ENCODE assay signal across 8 cellular contexts in genomic region chr16:70065746-70066658, GRCh38. TPM values are rescaled to one million over a fixed set of nuclear protein-coding genes. Genes with fewer than 3 reads are reported as not detected.
DNase-seq lines count a peak whose midpoint lies in the region; ATAC-seq and TF ChIP-seq lines count a peak whose summit lies in the region.
"Not testable (repeated sequence)": the region's sequence is repeated elsewhere in the genome, so short reads cannot be mapped to it uniquely, and the experiment has no call there.

No MANE protein-coding gene starts in this region.

- not testable (repeated sequence) for H3K27me3 ChIP-seq in trophoblast cell (ENCODE audit: insufficient read depth, low read length); transverse colon

- TF ChIP-seq POLR2A in GM15510 (IDR thresholded peaks at IDR 0.05; ENCODE audit: borderline replicate concordance, extremely low read depth, insufficient read length) = peak; percentile 29
- TF ChIP-seq POLR2A in transverse colon (IDR thresholded peaks at IDR 0.05) = peak; percentile 91

- peak; percentile 85 for ATAC-seq in HG02870 (IDR thresholded peaks at IDR 0.05; ENCODE audit: unreplicated experiment)
- peak; percentile 96 for ATAC-seq in activated naive CD8-positive, alpha-beta T cell treated with anti-CD3 and anti-CD28 coated beads, Interleukin-2, amount 50 U/mL, for 24 hours

- H3K27ac Mint-ChIP-seq in activated naive CD8-positive, alpha-beta T cell treated with anti-CD3 and anti-CD28 coated beads, Interleukin-2, amount 50 U/mL, for 24 hours = peak overlapping the region; percentile 69

- in situ Hi-C loops in transverse colon (cut with MboI; ENCODE audit: low pct_ligation_motif_present in 1 of 4, low pct_unique_long_range_greater_than_20kb in 1 of 4, low sequenced_read_pairs in 3 of 4) = not testable (repeated sequence)

- H4K12ac ChIP-seq in trophoblast cell (ENCODE audit: low read depth, low read length) = peak overlapping the region; percentile 75

- TF ChIP-seq EP300 in transverse colon (IDR thresholded peaks at IDR 0.05; ENCODE audit: low read depth) = not testable (repeated sequence)

- peak overlapping the region; percentile 100 for H3K4me2 ChIP-seq in trophoblast cell (ENCODE audit: low read length)

- peak overlapping the region; percentile 96 for H4K91ac ChIP-seq in trophoblast cell (ENCODE audit: low read depth, low read length)

- not testable (repeated sequence) for H3K9me3 ChIP-seq in trophoblast cell (ENCODE audit: insufficient read depth, low read depth, low read length); transverse colon

- peak overlapping the region; percentile 88 for H3K18ac ChIP-seq in trophoblast cell (ENCODE audit: low read length)

- H3K79me2 ChIP-seq in trophoblast cell (ENCODE audit: control insufficient read depth, insufficient read depth, low read length, poor library complexity) = not testable (repeated sequence)

- H2BK12ac ChIP-seq in trophoblast cell (ENCODE audit: low read length) = not testable (repeated sequence)

- H3K9me3 Mint-ChIP-seq in activated naive CD8-positive, alpha-beta T cell treated with anti-CD3 and anti-CD28 coated beads, Interleukin-2, amount 50 U/mL, for 24 hours = not testable (repeated sequence)

- H3K4ac ChIP-seq in trophoblast cell (ENCODE audit: low read depth, low read length) = peak overlapping the region; percentile 96

- H3K27ac ChIP-seq in trophoblast cell (ENCODE audit: low read depth, low read length) = peak overlapping the region; percentile 59
- H3K27ac ChIP-seq in transverse colon = peak overlapping the region; percentile 90 to 96 (median 92)

- intact Hi-C loops in cardiac septum (cut with DNase I); transverse colon (cut with DNase I; ENCODE audit: low total_unique reads): not testable (repeated sequence)

- not testable (repeated sequence) for H3K27me3 Mint-ChIP-seq in activated naive CD8-positive, alpha-beta T cell treated with anti-CD3 and anti-CD28 coated beads, Interleukin-2, amount 50 U/mL, for 24 hours

- peak overlapping the region; percentile 83 for H2BK120ac ChIP-seq in trophoblast cell (ENCODE audit: insufficient read depth, low read length, poor library complexity)

- H2AK5ac ChIP-seq in trophoblast cell (ENCODE audit: low read length) = peak overlapping the region; percentile 53

- peak overlapping the region; percentile 76 for H4K8ac ChIP-seq in trophoblast cell (ENCODE audit: low read depth, low read length)

- H2AFZ ChIP-seq in trophoblast cell (ENCODE audit: insufficient read depth, low read length, poor library complexity) = peak overlapping the region; percentile 78

- peaks cover 11% of the 10 kb centered on the region for H3K4me1 Mint-ChIP-seq in activated naive CD8-positive, alpha-beta T cell treated with anti-CD3 and anti-CD28 coated beads, Interleukin-2, amount 50 U/mL, for 24 hours

- not testable (repeated sequence) for H3K23ac ChIP-seq in trophoblast cell (ENCODE audit: low read length)

- not testable (repeated sequence) for TF ChIP-seq CTCF in transverse colon (IDR thresholded peaks at IDR 0.05)

- WGBS in trophoblast cell (ENCODE audit: extremely low coverage, insufficient coverage, insufficient read length) = no CpG with 5 or more reads among the region's 62 CpGs
- WGBS in transverse colon (ENCODE audit: low coverage in 1 of 2), 2 donors = 1 to 3% methylated on average over 7 to 28 of the region's 62 CpGs

- not testable (repeated sequence) for H3K4me1 ChIP-seq in trophoblast cell (ENCODE audit: control insufficient read depth in 1 of 2, insufficient read depth in 2 of 2, low read length in 2 of 2)
- peaks cover 0 to 38% (median 18%) of the 10 kb centered on the region in 4 donors for H3K4me1 ChIP-seq in transverse colon

- peak; percentile 85 for DNase-seq in NCI-H1436 (lab: John Stamatoyannopoulos, UW)
- peak; percentile 41 to 76 for DNase-seq in SW 1271 (lab: John Stamatoyannopoulos, UW)
- DNase-seq in activated naive CD8-positive, alpha-beta T cell treated with anti-CD3 and anti-CD28 coated beads, Interleukin-2, amount 50 U/mL, for 24 hours = peak; percentile 92
- DNase-seq in cardiac septum (ENCODE audit: low spot score) = peak; percentile 92
- DNase-seq in trophoblast cell = peak; percentile 90 to 94
- DNase-seq in transverse colon = peak; percentile 96

- peak overlapping the region; percentile 85 for H3K4me3 ChIP-seq in trophoblast cell (ENCODE audit: low read depth, low read length)
- H3K4me3 ChIP-seq in transverse colon = peak overlapping the region; percentile 60 to 82 (median 72)

- not testable (repeated sequence) for H3K36me3 Mint-ChIP-seq in activated naive CD8-positive, alpha-beta T cell treated with anti-CD3 and anti-CD28 coated beads, Interleukin-2, amount 50 U/mL, for 24 hours (ENCODE audit: low read depth)

- H3K4me3 Mint-ChIP-seq in activated naive CD8-positive, alpha-beta T cell treated with anti-CD3 and anti-CD28 coated beads, Interleukin-2, amount 50 U/mL, for 24 hours = peak overlapping the region; percentile 80

- H3K79me1 ChIP-seq in trophoblast cell (ENCODE audit: low read length) = not testable (repeated sequence)

- not testable (repeated sequence) for H3K36me3 ChIP-seq in trophoblast cell (ENCODE audit: control insufficient read depth in 1 of 2, insufficient read depth in 2 of 2, low read length in 2 of 2); transverse colon

- peak overlapping the region; percentile 84 for H3K9ac ChIP-seq in trophoblast cell (ENCODE audit: low read length)

- peak overlapping the region; percentile 98 for H3K14ac ChIP-seq in trophoblast cell (ENCODE audit: low read length)

- peak overlapping the region; percentile 79 for H2BK5ac ChIP-seq in trophoblast cell (ENCODE audit: low read depth, low read length, poor library complexity)

RNA-seq across cellular contexts. Expression of gene PDPR, which starts 48.1 kb away (rescaled TPM):
- total RNA-seq in cardiac septum = 22.5 TPM
- 13.3 and 13.4 TPM in 2 replicates for polyA plus RNA-seq in trophoblast cell (2013)
- total RNA-seq in transverse colon = 10 to 100 TPM; 29.1 to 36.2 (median 31.7) TPM

Comparison
In these comparisons a context has a peak if more than half of its experiments do, and no peak if none do; other contexts are left out.
1. Peak in every context shown above with its lines: DNase-seq, ATAC-seq, H3K4me3 ChIP-seq and H3K27ac ChIP-seq.